16 cellular contexts compared by ENCODE assay signal in genomic region chr6:14231071-14231483, GRCh38.
"Had no signal": no experiment of that assay in that cellular context is flagged by ENCODE, and none has a peak within 500 bp of the region (broad histone marks: within the 10 kb centered on the region; RNA-seq: fewer than 3 reads in every experiment).

No MANE protein-coding gene starts in this region.

- H3K27me3 ChIP-seq: gastrocnemius medialis, transverse colon had no signal

- FAIRE-seq: keratinocyte had no signal

- H3K27ac Mint-ChIP-seq: activated T-cell treated with anti-CD3 and anti-CD28 coated beads, Interleukin-2, amount 50 U/mL, for 72 hours; natural killer cell treated with Interleukin-12 subunit alpha and Interleukin-12 subunit beta and Interleukin-15 and Interleukin-18, amount 100 ng/mL, for 72 hours; stimulated activated naive CD8-positive, alpha-beta T cell treated with anti-CD3 and anti-CD28 coated beads, Interleukin-15, Interleukin-2, amounts not matched to agents 100 ng/mL and 50 ng/mL, for 24 hours had no signal

- H3K9me3 ChIP-seq: gastrocnemius medialis had no signal

- DNase-seq: activated CD4-positive, alpha-beta T cell treated with anti-CD3 and anti-CD28 coated beads, Interleukin-2, amount 50 U/mL, for 4 hours; activated effector memory CD4-positive, alpha-beta T cell treated with anti-CD3 and anti-CD28 coated beads, Interleukin-2, amount 50 U/mL, for 16 hours; activated naive CD4-positive, alpha-beta T cell treated with anti-CD3 and anti-CD28 coated beads, Interleukin-2, amount 50 U/mL, for 16 hours; activated T-cell treated with anti-CD3 and anti-CD28 coated beads, Interleukin-2, amount 50 U/mL, for 72 hours; effector CD4-positive, alpha-beta T cell; gastrocnemius medialis; head of caudate nucleus; posterior cingulate gyrus; stimulated activated CD4-positive, alpha-beta T cell treated with anti-CD3 and anti-CD28 coated beads, Interleukin-12 subunit alpha, Interleukin-12 subunit beta, amount 100 ng/mL, for 4 hours; stimulated activated CD4-positive, alpha-beta T cell treated with anti-CD3 and anti-CD28 coated beads, Interleukin-2, amount 100 ng/mL, for 24 hours; transverse colon; WERI-Rb-1 had no signal

- H3K9me3 Mint-ChIP-seq: activated T-cell treated with anti-CD3 and anti-CD28 coated beads, Interleukin-2, amount 50 U/mL, for 72 hours; natural killer cell treated with Interleukin-12 subunit alpha and Interleukin-12 subunit beta and Interleukin-15 and Interleukin-18, amount 100 ng/mL, for 72 hours; stimulated activated naive CD8-positive, alpha-beta T cell treated with anti-CD3 and anti-CD28 coated beads, Interleukin-15, Interleukin-2, amounts not matched to agents 100 ng/mL and 50 ng/mL, for 24 hours had no signal

- H3K36me3 Mint-ChIP-seq: natural killer cell treated with Interleukin-12 subunit alpha and Interleukin-12 subunit beta and Interleukin-15 and Interleukin-18, amount 100 ng/mL, for 72 hours had no signal

- H3K4me3 ChIP-seq: gastrocnemius medialis, transverse colon had no signal

- H3K27ac ChIP-seq: gastrocnemius medialis, transverse colon, WERI-Rb-1 had no signal

- H3K4me1 ChIP-seq: transverse colon had no signal

- H3K36me3 ChIP-seq: gastrocnemius medialis, transverse colon, WERI-Rb-1 had no signal

- H3K27me3 Mint-ChIP-seq: stimulated activated naive CD8-positive, alpha-beta T cell treated with anti-CD3 and anti-CD28 coated beads, Interleukin-15, Interleukin-2, amounts not matched to agents 100 ng/mL and 50 ng/mL, for 24 hours had no signal

- H3K4me3 Mint-ChIP-seq: activated T-cell treated with anti-CD3 and anti-CD28 coated beads, Interleukin-2, amount 50 U/mL, for 72 hours; natural killer cell treated with Interleukin-12 subunit alpha and Interleukin-12 subunit beta and Interleukin-15 and Interleukin-18, amount 100 ng/mL, for 72 hours; stimulated activated naive CD8-positive, alpha-beta T cell treated with anti-CD3 and anti-CD28 coated beads, Interleukin-15, Interleukin-2, amounts not matched to agents 100 ng/mL and 50 ng/mL, for 24 hours had no signal

- ATAC-seq: esophagus mucosa; gastrocnemius medialis; natural killer cell treated with Interleukin-12 subunit alpha and Interleukin-12 subunit beta and Interleukin-15 and Interleukin-18, amount 100 ng/mL, for 72 hours had no signal
